In the genomic region with DNA sequence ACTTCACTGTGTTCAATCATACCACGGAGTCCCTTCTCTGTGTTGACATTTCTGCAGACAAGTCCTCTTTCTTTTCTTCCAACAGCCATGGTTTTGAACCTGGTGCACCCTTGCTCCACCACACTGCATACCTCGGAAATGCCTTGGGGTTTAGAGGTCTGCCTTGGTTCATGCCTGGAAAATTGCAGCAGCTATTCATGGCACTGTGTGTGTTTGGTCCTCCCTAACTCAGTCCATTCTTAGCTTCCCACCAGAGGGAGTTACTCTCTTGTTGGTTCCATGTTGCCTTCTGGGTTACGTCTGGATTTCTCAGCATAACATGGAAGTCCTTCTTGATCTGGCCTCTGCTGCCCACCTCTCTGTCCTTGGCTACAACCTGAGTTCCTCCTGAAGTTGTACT, we compare ENCODE assay signal across 22 cellular contexts.
"Had no signal": no experiment of that assay in that cellular context is flagged by ENCODE, and none has a peak within 500 bp of the region (broad histone marks: within the 10 kb centered on the region; RNA-seq: fewer than 3 reads in every experiment).

No MANE protein-coding gene starts in this region.

- H3K27ac ChIP-seq: esophagus squamous epithelium, foreskin keratinocyte, hepatocyte, neural progenitor cell, pancreas, prostate gland, skin epidermis, suprapubic skin, thyroid gland, upper lobe of left lung, uterus had no signal

- H3K9ac ChIP-seq: neural progenitor cell had no signal

- H3K4me2 ChIP-seq: hepatocyte, neural progenitor cell had no signal

- H3K9me3 ChIP-seq: esophagus squamous epithelium, pancreas, prostate gland, suprapubic skin, thyroid gland, upper lobe of left lung, uterus had no signal

- H3K36me3 ChIP-seq: esophagus squamous epithelium, pancreas, prostate gland, suprapubic skin, thyroid gland, upper lobe of left lung, uterus had no signal

- ATAC-seq: effector memory CD8-positive, alpha-beta T cell; foreskin keratinocyte; left colon; left ventricle myocardium superior; natural killer cell; pancreas; sciatic nerve; stimulated activated effector memory CD8-positive, alpha-beta T cell treated with anti-CD3 and anti-CD28 coated beads, Interleukin-12 subunit alpha, Interleukin-12 subunit beta, amount 100 ng/mL, for 72 hours; stimulated activated naive CD8-positive, alpha-beta T cell treated with anti-CD3 and anti-CD28 coated beads, Interleukin-15, Interleukin-2, amounts not matched to agents 100 U/mL and 50 U/mL, for 24 hours had no signal

- H3K4me1 ChIP-seq: esophagus squamous epithelium, foreskin keratinocyte, neural progenitor cell, pancreas, prostate gland, suprapubic skin, thyroid gland, upper lobe of left lung, uterus had no signal

- H3K4me3 ChIP-seq: esophagus squamous epithelium, hepatocyte, neural progenitor cell, pancreas, prostate gland, skin epidermis, suprapubic skin, thyroid gland, upper lobe of left lung, uterus had no signal

- H2AFZ ChIP-seq: hepatocyte, neural progenitor cell had no signal

- H3K27me3 ChIP-seq: esophagus squamous epithelium, foreskin keratinocyte, hepatocyte, neural progenitor cell, pancreas, suprapubic skin, thyroid gland, upper lobe of left lung, uterus had no signal

- H3K79me2 ChIP-seq: hepatocyte had no signal

- DNase-seq: effector memory CD8-positive, alpha-beta T cell; esophagus squamous epithelium; foreskin keratinocyte; head of caudate nucleus; left colon; left ventricle myocardium superior; natural killer cell; nucleus accumbens; pancreas; stimulated activated CD4-positive, alpha-beta T cell treated with anti-CD3 and anti-CD28 coated beads, Interleukin-4, amount 100 ng/mL, for 1 hour; stimulated activated CD8-positive, alpha-beta memory T cell treated with anti-CD3 and anti-CD28 coated beads, Interleukin-4, amount 100 ng/mL, for 48 hours; stimulated activated naive CD8-positive, alpha-beta T cell treated with anti-CD3 and anti-CD28 coated beads, Interleukin-15, Interleukin-2, amounts not matched to agents 100 U/mL and 50 U/mL, for 24 hours; thyroid gland; upper lobe of left lung; uterus had no signal
